Comparison of ENCODE assay signal across 12 cellular contexts in genomic region chr4:107740950-107741701, GRCh38. TPM values are rescaled to one million over a fixed set of nuclear protein-coding genes. Genes with fewer than 3 reads are reported as not detected.
DNase-seq lines count a peak whose midpoint lies in the region; ATAC-seq and TF ChIP-seq lines count a peak whose summit lies in the region.
"Had no signal": no experiment of that assay in that cellular context is flagged by ENCODE, and none has a peak within 500 bp of the region (broad histone marks: within the 10 kb centered on the region; RNA-seq: fewer than 3 reads in every experiment).

No MANE protein-coding gene starts in this region.

- no peak for TF ChIP-seq CTCF in cardiac fibroblast (IDR thresholded peaks at IDR 0.05; ENCODE audit: low read depth, low read length)
- TF ChIP-seq CTCF in right lobe of liver (IDR thresholded peaks at IDR 0.05), result no peak

- H3K4me1 ChIP-seq in right lobe of liver, result peaks cover 0 to 15% (median 4%) of the 10 kb centered on the region in 4 donors

- H3K27me3 ChIP-seq in right lobe of liver, result no peaks in the 10 kb centered on the region

- H3K36me3 ChIP-seq in right lobe of liver, result no peaks in the 10 kb centered on the region

- ATAC-seq in right lobe of liver, result no peak
- no peak for ATAC-seq in GM21367 (IDR thresholded peaks at IDR 0.05; ENCODE audit: unreplicated experiment)
- no peak for ATAC-seq in stimulated activated memory B cell treated with anti-CD40 and anti-IgM and Interleukin-4, amounts not matched to agents 10 μg/mL and 1 μg/mL and 100 μg/mL, for 72 hours
- ATAC-seq in stimulated activated effector memory CD8-positive, alpha-beta T cell treated with anti-CD3 and anti-CD28 coated beads, Interleukin-12 subunit alpha, Interleukin-12 subunit beta, amount 100 ng/mL, for 72 hours, result no peak
- ATAC-seq: effector memory CD8-positive, alpha-beta T cell had no signal

- peak overlapping the region in 2 of 3 donors; percentile 3 to 5 for H3K27ac ChIP-seq in right lobe of liver

- WGBS in right lobe of liver (ENCODE audit: insufficient coverage, low coverage, low lambda C conversion rate, missing lambda C conversion rate), result 57% methylated on average over 9 of the region's 11 CpGs

- H3K27me3 Mint-ChIP-seq in stimulated activated memory B cell treated with anti-CD40 and anti-IgM and Interleukin-4, amounts not matched to agents 10 μg/mL and 1 μg/mL and 100 μg/mL, for 72 hours, result peaks cover 2% of the 10 kb centered on the region
- H3K27me3 Mint-ChIP-seq: effector memory CD8-positive, alpha-beta T cell had no signal

- no peak overlapping the region for H3K4me3 ChIP-seq in cardiac fibroblast (replicated peaks in 1 of 2; ENCODE audit: low read depth in 2 of 2, low read length in 2 of 2)
- H3K4me3 ChIP-seq in right lobe of liver, result no peak overlapping the region

- no peak for TF ChIP-seq POLR2A in right lobe of liver (IDR thresholded peaks at IDR 0.05)

- H3K36me3 Mint-ChIP-seq in stimulated activated memory B cell treated with anti-CD40 and anti-IgM and Interleukin-4, amounts not matched to agents 10 μg/mL and 1 μg/mL and 100 μg/mL, for 72 hours, result no peaks in the 10 kb centered on the region
- no peaks in the 10 kb centered on the region for H3K36me3 Mint-ChIP-seq in stimulated activated effector memory CD8-positive, alpha-beta T cell treated with anti-CD3 and anti-CD28 coated beads, Interleukin-12 subunit alpha, Interleukin-12 subunit beta, amount 100 ng/mL, for 72 hours
- H3K36me3 Mint-ChIP-seq: memory B cell had no signal

- intact Hi-C loops in right lobe of liver (cut with DNase I), result no loop called here

- H3K27ac Mint-ChIP-seq in stimulated activated memory B cell treated with anti-CD40 and anti-IgM and Interleukin-4, amounts not matched to agents 10 μg/mL and 1 μg/mL and 100 μg/mL, for 72 hours, result no peak overlapping the region
- H3K27ac Mint-ChIP-seq in stimulated activated effector memory CD8-positive, alpha-beta T cell treated with anti-CD3 and anti-CD28 coated beads, Interleukin-12 subunit alpha, Interleukin-12 subunit beta, amount 100 ng/mL, for 72 hours, result no peak overlapping the region
- H3K27ac Mint-ChIP-seq: effector memory CD8-positive, alpha-beta T cell; memory B cell had no signal

- H3K9me3 Mint-ChIP-seq in stimulated activated memory B cell treated with anti-CD40 and anti-IgM and Interleukin-4, amounts not matched to agents 10 μg/mL and 1 μg/mL and 100 μg/mL, for 72 hours, result peaks cover 13% of the 10 kb centered on the region
- peaks cover 3% of the 10 kb centered on the region for H3K9me3 Mint-ChIP-seq in stimulated activated effector memory CD8-positive, alpha-beta T cell treated with anti-CD3 and anti-CD28 coated beads, Interleukin-12 subunit alpha, Interleukin-12 subunit beta, amount 100 ng/mL, for 72 hours
- H3K9me3 Mint-ChIP-seq: effector memory CD8-positive, alpha-beta T cell had no signal

- POLR2A ChIA-PET in HEK293T (lab: Yijun Ruan, JAX), result interaction anchor here (1.2 kb wide), 1 partner anchor 84 kb away, joined by 3 read pairs; the partner anchor contains the start of gene SGMS2

- H3K4me1 Mint-ChIP-seq in stimulated activated memory B cell treated with anti-CD40 and anti-IgM and Interleukin-4, amounts not matched to agents 10 μg/mL and 1 μg/mL and 100 μg/mL, for 72 hours, result no peaks in the 10 kb centered on the region
- H3K4me1 Mint-ChIP-seq in stimulated activated effector memory CD8-positive, alpha-beta T cell treated with anti-CD3 and anti-CD28 coated beads, Interleukin-12 subunit alpha, Interleukin-12 subunit beta, amount 100 ng/mL, for 72 hours, result no peaks in the 10 kb centered on the region
- H3K4me1 Mint-ChIP-seq: memory B cell had no signal

- H3K9me3 ChIP-seq in right lobe of liver, result no peaks in the 10 kb centered on the region

- CTCF ChIA-PET in HEK293T (lab: Yijun Ruan, JAX), result no interaction called here

- DNase-seq in HEK293T (ENCODE audit: extremely low spot score), result peak; percentile 19
- DNase-seq in cardiac fibroblast (ENCODE audit: low read depth in 2 of 2), result peak; percentile 60 to 92
- DNase-seq in right lobe of liver, result no peak
- DNase-seq in stromal cell of bone marrow (ENCODE audit: low read depth), result peak; percentile 59
- DNase-seq in stimulated activated CD4-positive, alpha-beta T cell treated with anti-CD3 and anti-CD28 coated beads, Interleukin-12 subunit alpha, Interleukin-12 subunit beta, amount 100 ng/mL, for 4 hours, result no peak
- no peak for DNase-seq in stimulated activated effector memory CD8-positive, alpha-beta T cell treated with anti-CD3 and anti-CD28 coated beads, Interleukin-12 subunit alpha, Interleukin-12 subunit beta, amount 100 ng/mL, for 72 hours (ENCODE audit: low spot score in 2 of 2)
- DNase-seq: activated T-cell treated with anti-CD3 and anti-CD28 coated beads, Interleukin-2, amount 50 U/mL, for 48 hours; effector memory CD8-positive, alpha-beta T cell; GF-D8 had no signal

- H3K4me3 Mint-ChIP-seq in stimulated activated memory B cell treated with anti-CD40 and anti-IgM and Interleukin-4, amounts not matched to agents 10 μg/mL and 1 μg/mL and 100 μg/mL, for 72 hours, result no peak overlapping the region
- no peak overlapping the region for H3K4me3 Mint-ChIP-seq in stimulated activated effector memory CD8-positive, alpha-beta T cell treated with anti-CD3 and anti-CD28 coated beads, Interleukin-12 subunit alpha, Interleukin-12 subunit beta, amount 100 ng/mL, for 72 hours
- H3K4me3 Mint-ChIP-seq: effector memory CD8-positive, alpha-beta T cell; memory B cell had no signal

TF ChIP-seq in HEK293T, 16 proteins besides CTCF, POLR2A, EP300 and RAD21:
- TF ChIP-seq L3MBTL2 (conservative IDR thresholded peaks at IDR 0.05) (no peak), ARNT (IDR thresholded peaks at IDR 0.05) (no peak), ELF4 (IDR thresholded peaks at IDR 0.05) (no peak), NFRKB (IDR thresholded peaks at IDR 0.05) (no peak), SUZ12 (IDR thresholded peaks at IDR 0.05) (no peak), CTBP1 (IDR thresholded peaks at IDR 0.05; ENCODE audit: borderline replicate concordance) (no peak), SP1 (IDR thresholded peaks at IDR 0.05) (no peak), FOXM1 (IDR thresholded peaks at IDR 0.05; ENCODE audit: borderline replicate concordance) (no peak), LEF1 (IDR thresholded peaks at IDR 0.05; ENCODE audit: borderline replicate concordance) (no peak)
- TF ChIP-seq, protein P1, sequence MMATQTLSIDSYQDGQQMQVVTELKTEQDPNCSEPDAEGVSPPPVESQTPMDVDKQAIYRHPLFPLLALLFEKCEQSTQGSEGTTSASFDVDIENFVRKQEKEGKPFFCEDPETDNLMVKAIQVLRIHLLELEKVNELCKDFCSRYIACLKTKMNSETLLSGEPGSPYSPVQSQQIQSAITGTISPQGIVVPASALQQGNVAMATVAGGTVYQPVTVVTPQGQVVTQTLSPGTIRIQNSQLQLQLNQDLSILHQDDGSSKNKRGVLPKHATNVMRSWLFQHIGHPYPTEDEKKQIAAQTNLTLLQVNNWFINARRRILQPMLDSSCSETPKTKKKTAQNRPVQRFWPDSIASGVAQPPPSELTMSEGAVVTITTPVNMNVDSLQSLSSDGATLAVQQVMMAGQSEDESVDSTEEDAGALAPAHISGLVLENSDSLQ (IDR thresholded peaks at IDR 0.05), result no peak

RNA-seq across cellular contexts. Expression of gene PAPSS1, which starts 21.1 kb away (rescaled TPM):
- total RNA-seq in right lobe of liver, result 1 to 10 TPM; 3.7 to 7.6 (median 6.8) TPM

Comparison
In these comparisons a context has a peak if more than half of its experiments do, and no peak if none do; other contexts are left out.
1. DNase-seq: peak in HEK293T (single experiment), cardiac fibroblast (2 of 2) and stromal cell of bone marrow (single experiment); none in right lobe of liver (0 of 3), stimulated activated CD4-positive, alpha-beta T cell treated with anti-CD3 and anti-CD28 coated beads, Interleukin-12 subunit alpha, Interleukin-12 subunit beta, amount 100 ng/mL, for 4 hours (single experiment) and stimulated activated effector memory CD8-positive, alpha-beta T cell treated with anti-CD3 and anti-CD28 coated beads, Interleukin-12 subunit alpha, Interleukin-12 subunit beta, amount 100 ng/mL, for 72 hours (0 of 2).